Comparison of ENCODE assay signal across 1 cellular context in the genomic region with DNA sequence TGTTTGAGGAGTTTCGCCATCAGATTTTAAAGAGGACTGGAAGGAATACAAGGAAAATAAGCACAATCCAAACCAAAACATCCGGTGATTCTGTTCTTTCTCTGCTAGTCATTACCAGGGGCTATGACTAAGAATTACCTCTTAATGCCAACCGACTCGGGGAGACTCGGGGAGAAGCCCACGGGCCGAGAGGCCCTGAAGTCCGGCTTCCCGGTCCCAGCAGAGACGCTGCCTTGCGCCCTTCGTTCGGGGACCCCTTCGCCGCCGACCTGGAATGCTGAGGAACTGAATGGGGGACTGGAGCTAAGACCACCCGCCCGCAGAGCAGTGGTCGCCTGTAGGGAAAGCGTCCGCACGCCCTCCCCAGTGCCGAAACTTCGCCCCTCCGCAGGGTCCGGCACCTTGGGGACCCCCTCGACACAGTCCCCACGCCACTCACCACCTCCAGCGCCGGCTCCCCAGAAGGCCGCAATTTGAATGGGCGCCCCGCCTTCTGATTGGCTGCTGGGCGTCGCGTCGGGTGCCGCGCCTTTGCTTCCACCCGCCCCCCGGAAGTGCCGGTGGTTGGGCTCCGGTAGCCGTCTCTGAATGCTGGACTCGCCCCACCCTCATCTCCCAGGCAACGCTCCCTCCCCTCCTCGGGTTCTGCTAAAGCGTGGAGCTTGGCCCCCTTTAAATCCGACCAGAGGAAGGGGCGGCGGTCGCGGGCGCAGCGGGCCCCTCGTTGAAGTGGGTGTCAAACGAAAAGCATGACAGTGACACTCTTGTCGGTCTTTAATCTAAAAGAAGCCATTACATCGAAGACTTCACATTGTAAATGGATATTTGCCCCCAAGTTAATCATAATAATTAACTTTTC.
TF ChIP-seq lines count a peak whose summit lies in the region.

A gene with protein sequence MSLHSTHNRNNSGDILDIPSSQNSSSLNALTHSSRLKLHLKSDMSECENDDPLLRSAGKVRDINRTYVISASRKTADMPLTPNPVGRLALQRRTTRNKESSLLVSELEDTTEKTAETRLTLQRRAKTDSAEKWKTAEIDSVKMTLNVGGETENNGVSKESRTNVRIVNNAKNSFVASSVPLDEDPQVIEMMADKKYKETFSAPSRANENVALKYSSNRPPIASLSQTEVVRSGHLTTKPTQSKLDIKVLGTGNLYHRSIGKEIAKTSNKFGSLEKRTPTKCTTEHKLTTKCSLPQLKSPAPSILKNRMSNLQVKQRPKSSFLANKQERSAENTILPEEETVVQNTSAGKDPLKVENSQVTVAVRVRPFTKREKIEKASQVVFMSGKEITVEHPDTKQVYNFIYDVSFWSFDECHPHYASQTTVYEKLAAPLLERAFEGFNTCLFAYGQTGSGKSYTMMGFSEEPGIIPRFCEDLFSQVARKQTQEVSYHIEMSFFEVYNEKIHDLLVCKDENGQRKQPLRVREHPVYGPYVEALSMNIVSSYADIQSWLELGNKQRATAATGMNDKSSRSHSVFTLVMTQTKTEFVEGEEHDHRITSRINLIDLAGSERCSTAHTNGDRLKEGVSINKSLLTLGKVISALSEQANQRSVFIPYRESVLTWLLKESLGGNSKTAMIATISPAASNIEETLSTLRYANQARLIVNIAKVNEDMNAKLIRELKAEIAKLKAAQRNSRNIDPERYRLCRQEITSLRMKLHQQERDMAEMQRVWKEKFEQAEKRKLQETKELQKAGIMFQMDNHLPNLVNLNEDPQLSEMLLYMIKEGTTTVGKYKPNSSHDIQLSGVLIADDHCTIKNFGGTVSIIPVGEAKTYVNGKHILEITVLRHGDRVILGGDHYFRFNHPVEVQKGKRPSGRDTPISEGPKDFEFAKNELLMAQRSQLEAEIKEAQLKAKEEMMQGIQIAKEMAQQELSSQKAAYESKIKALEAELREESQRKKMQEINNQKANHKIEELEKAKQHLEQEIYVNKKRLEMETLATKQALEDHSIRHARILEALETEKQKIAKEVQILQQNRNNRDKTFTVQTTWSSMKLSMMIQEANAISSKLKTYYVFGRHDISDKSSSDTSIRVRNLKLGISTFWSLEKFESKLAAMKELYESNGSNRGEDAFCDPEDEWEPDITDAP (N-terminal part only) (minus strand): TSS at position 479 of the 859 bp plus-strand sequence. CDS start 2,028 bp downstream, outside the sequence.

TF ChIP-seq in H1, 55 proteins besides CTCF, POLR2A, EP300 and RAD21 (continued from another document):
- TF ChIP-seq TAF1 (IDR thresholded peaks at IDR 0.05; ENCODE audit: low read depth, low read length), result peak; percentile 85
- TF ChIP-seq EGR1 (IDR thresholded peaks at IDR 0.05; ENCODE audit: borderline replicate concordance, low read depth, low read length), result peak; percentile 76
- no peak for TF ChIP-seq RFX5 (IDR thresholded peaks at IDR 0.05; ENCODE audit: borderline replicate concordance, low read depth, low read length)
- TF ChIP-seq SAP30 (IDR thresholded peaks at IDR 0.05; ENCODE audit: insufficient read depth, insufficient replicate concordance, low read length), result no peak
- TF ChIP-seq GABPA (IDR thresholded peaks at IDR 0.05; ENCODE audit: borderline replicate concordance, insufficient read depth, low read length), result peak; percentile 81; the same call in 1 of the 2 replicates
- peak; percentile 47 for TF ChIP-seq CTBP2 (IDR thresholded peaks at IDR 0.05; ENCODE audit: borderline replicate concordance, insufficient read depth, insufficient read length, low read length)
- no peak for TF ChIP-seq RNF2 (IDR thresholded peaks at IDR 0.05; ENCODE audit: borderline replicate concordance, low read depth, low read length, missing control alignments, poor library complexity, severe bottlenecking)
- TF ChIP-seq BACH1 (IDR thresholded peaks at IDR 0.05; ENCODE audit: low read length), result no peak
- TF ChIP-seq SUZ12 (IDR thresholded peaks at IDR 0.05; ENCODE audit: low read length), result no peak
- TF ChIP-seq KDM5A (IDR thresholded peaks at IDR 0.05; ENCODE audit: low read length), result no peak; the same call in 1 of the 2 replicates
- TF ChIP-seq KDM4A (IDR thresholded peaks at IDR 0.05; ENCODE audit: low read depth, low read length, severe bottlenecking), result peak; percentile 79
- no peak for TF ChIP-seq EZH2 (IDR thresholded peaks at IDR 0.05; ENCODE audit: low read depth, low read length, severe bottlenecking)
- TF ChIP-seq, protein P1, sequence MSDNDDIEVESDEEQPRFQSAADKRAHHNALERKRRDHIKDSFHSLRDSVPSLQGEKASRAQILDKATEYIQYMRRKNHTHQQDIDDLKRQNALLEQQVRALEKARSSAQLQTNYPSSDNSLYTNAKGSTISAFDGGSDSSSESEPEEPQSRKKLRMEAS (IDR thresholded peaks at IDR 0.05), result peak; percentile 61
- TF ChIP-seq TBP (IDR thresholded peaks at IDR 0.05; ENCODE audit: low read depth, low read length), result no peak
- TF ChIP-seq SRF (IDR thresholded peaks at IDR 0.05; ENCODE audit: low read depth, low read length), result no peak
- no peak for TF ChIP-seq SP4 (IDR thresholded peaks at IDR 0.05; ENCODE audit: low read length)
- no peak for TF ChIP-seq NANOG (IDR thresholded peaks at IDR 0.05; ENCODE audit: insufficient read depth, low read depth, low read length, poor library complexity, severe bottlenecking)
- peak; percentile 90 for TF ChIP-seq CREB1 (IDR thresholded peaks at IDR 0.05)
- peak; percentile 73 for TF ChIP-seq POLR2AphosphoS5 (IDR thresholded peaks at IDR 0.05; ENCODE audit: low read depth, low read length)
- TF ChIP-seq RBBP5 (IDR thresholded peaks at IDR 0.05; ENCODE audit: borderline replicate concordance, low read depth, low read length), result peak; percentile 75
- TF ChIP-seq SIX5 (IDR thresholded peaks at IDR 0.05; ENCODE audit: low read depth, low read length), result no peak
- 0 out of 2 replicates have a peak, but pooled peaks have one; percentile 17 for TF ChIP-seq CHD2 (IDR thresholded peaks at IDR 0.05; ENCODE audit: low read length)
- no peak for TF ChIP-seq KDM1A (IDR thresholded peaks at IDR 0.05; ENCODE audit: borderline replicate concordance, low read length)
- TF ChIP-seq PHF8 (conservative IDR thresholded peaks at IDR 0.05; ENCODE audit: low read depth, low read length), result peak; percentile 93
- no peak for TF ChIP-seq SIRT6 (IDR thresholded peaks at IDR 0.05; ENCODE audit: low read length)
- TF ChIP-seq, protein P2, sequence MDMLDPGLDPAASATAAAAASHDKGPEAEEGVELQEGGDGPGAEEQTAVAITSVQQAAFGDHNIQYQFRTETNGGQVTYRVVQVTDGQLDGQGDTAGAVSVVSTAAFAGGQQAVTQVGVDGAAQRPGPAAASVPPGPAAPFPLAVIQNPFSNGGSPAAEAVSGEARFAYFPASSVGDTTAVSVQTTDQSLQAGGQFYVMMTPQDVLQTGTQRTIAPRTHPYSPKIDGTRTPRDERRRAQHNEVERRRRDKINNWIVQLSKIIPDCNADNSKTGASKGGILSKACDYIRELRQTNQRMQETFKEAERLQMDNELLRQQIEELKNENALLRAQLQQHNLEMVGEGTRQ (IDR thresholded peaks at IDR 0.05; ENCODE audit: low read length), result no peak
- TF ChIP-seq FOSL1 (IDR thresholded peaks at IDR 0.05; ENCODE audit: insufficient read depth, low read depth, low read length), result no peak
- peak; percentile 65 for TF ChIP-seq ASH2L (IDR thresholded peaks at IDR 0.05; ENCODE audit: low read length)
- TF ChIP-seq NRF1 (IDR thresholded peaks at IDR 0.05; ENCODE audit: low read depth, low read length), result no peak
- no peak for TF ChIP-seq SP2 (IDR thresholded peaks at IDR 0.05; ENCODE audit: low read length)
- peak; percentile 65 for TF ChIP-seq TEAD4 (IDR thresholded peaks at IDR 0.05; ENCODE audit: low read depth, low read length)
- peak; percentile 29 to 88; a peak in 3 of 4 replicates for TF ChIP-seq SIN3A (conservative IDR thresholded peaks at IDR 0.05 in 1 of 2, IDR thresholded peaks at IDR 0.05 in 1 of 2; ENCODE audit: low read depth in 1 of 2, low read length in 2 of 2)
- TF ChIP-seq MAFK (IDR thresholded peaks at IDR 0.05; ENCODE audit: low read depth, low read length), result no peak
- TF ChIP-seq SP1 (IDR thresholded peaks at IDR 0.05; ENCODE audit: low read depth, low read length), result peak; percentile 91
